ENCODE assay signal across 16 cellular contexts in genomic region chrX:71617742-71618141, GRCh38. TPM values are rescaled to one million over a fixed set of nuclear protein-coding genes. Genes with fewer than 3 reads are reported as not detected.
A peak's percentile ranks its signal among the peaks of the same experiment; 100 is the strongest.
DNase-seq lines count a peak whose midpoint lies in the region; ATAC-seq and TF ChIP-seq lines count a peak whose summit lies in the region.
"Had no signal": no experiment of that assay in that cellular context is flagged by ENCODE, and none has a peak within 500 bp of the region (broad histone marks: within the 10 kb centered on the region; RNA-seq: fewer than 3 reads in every experiment).

No MANE protein-coding gene starts in this region.

- CTCF ChIA-PET in CD4-positive, alpha-beta T cell (lab: Charles Lee): interaction anchor here (0.8 kb wide), 1 partner anchor 19 kb away, joined by 3 read pairs; no protein-coding TSS in a partner anchor

- no peak for ATAC-seq in CD4-positive, alpha-beta T cell (ENCODE audit: poor library complexity)
- peak; percentile 1 for ATAC-seq in GM18907 (IDR thresholded peaks at IDR 0.05; ENCODE audit: unreplicated experiment)
- no peak for ATAC-seq in activated naive CD4-positive, alpha-beta T cell treated with anti-CD3 and anti-CD28 coated beads, Interleukin-2, amount 50 U/mL, for 72 hours
- no peak for ATAC-seq in naive thymus-derived CD8-positive, alpha-beta T cell
- no peak for ATAC-seq in HG03520 (IDR thresholded peaks at IDR 0.05; ENCODE audit: unreplicated experiment)

- no peaks in the 10 kb centered on the region for H3K9me3 ChIP-seq in CD4-positive, alpha-beta T cell (ENCODE audit: control insufficient read depth, low read length)
- no peaks in the 10 kb centered on the region for H3K9me3 ChIP-seq in sigmoid colon
- H3K9me3 ChIP-seq: breast epithelium had no signal

- peak overlapping the region; percentile 89 for H3K4me3 Mint-ChIP-seq in CD4-positive, alpha-beta T cell
- peak overlapping the region; percentile 83 to 95 (median 86) for H3K4me3 Mint-ChIP-seq in naive thymus-derived CD8-positive, alpha-beta T cell
- H3K4me3 Mint-ChIP-seq: nephron progenitor cell had no signal

- peaks cover 38% of the 10 kb centered on the region for H3K36me3 Mint-ChIP-seq in CD4-positive, alpha-beta T cell (ENCODE audit: low read depth)
- H3K36me3 Mint-ChIP-seq in activated naive CD4-positive, alpha-beta T cell treated with anti-CD3 and anti-CD28 coated beads, Interleukin-2, amount 50 U/mL, for 72 hours: peaks cover 30 to 42% of the 10 kb centered on the region in 2 donors
- H3K36me3 Mint-ChIP-seq in naive thymus-derived CD8-positive, alpha-beta T cell: peaks cover 3 to 30% (median 10%) of the 10 kb centered on the region in 3 donors

- H3K4me1 Mint-ChIP-seq in CD4-positive, alpha-beta T cell (ENCODE audit: low read depth): peaks cover 65% of the 10 kb centered on the region
- H3K4me1 Mint-ChIP-seq in naive thymus-derived CD8-positive, alpha-beta T cell: peaks cover 22 to 69% (median 68%) of the 10 kb centered on the region in 4 donors

- no peaks in the 10 kb centered on the region for H3K27me3 Mint-ChIP-seq in CD4-positive, alpha-beta T cell
- H3K27me3 Mint-ChIP-seq in naive thymus-derived CD8-positive, alpha-beta T cell: no peaks in the 10 kb centered on the region

- no peak overlapping the region for H3K4me3 ChIP-seq in sigmoid colon
- H3K4me3 ChIP-seq: breast epithelium had no signal

- no peaks in the 10 kb centered on the region for H3K9me3 Mint-ChIP-seq in CD4-positive, alpha-beta T cell
- H3K9me3 Mint-ChIP-seq in activated naive CD4-positive, alpha-beta T cell treated with anti-CD3 and anti-CD28 coated beads, Interleukin-2, amount 50 U/mL, for 72 hours: no peaks in the 10 kb centered on the region
- H3K9me3 Mint-ChIP-seq in naive thymus-derived CD8-positive, alpha-beta T cell: no peaks in the 10 kb centered on the region

- peaks cover 0 to 17% (median 0%) of the 10 kb centered on the region in 4 donors for H3K36me3 ChIP-seq in sigmoid colon
- H3K36me3 ChIP-seq: breast epithelium had no signal

- POLR2A ChIA-PET in CD4-positive, alpha-beta T cell (lab: Charles Lee): interaction anchor here (1.4 to 2.4 kb wide), 3 partner anchors 9 to 18 kb away, joined by 4 to 14 read pairs (median 4); no protein-coding TSS in a partner anchor
- POLR2A ChIA-PET in naive thymus-derived CD8-positive, alpha-beta T cell (lab: Charles Lee): interaction anchor here (1.2 to 5.0 kb wide), 9 partner anchors 8 to 104 kb away, joined by 3 to 33 read pairs (median 4); partner anchors contain the start of gene OGT

- 25 to 59% methylated on average over 8 of the region's 8 CpGs for WGBS in sigmoid colon, 2 donors

- TF ChIP-seq EP300 in sigmoid colon (IDR thresholded peaks at IDR 0.05): no peak

- no peaks in the 10 kb centered on the region for H3K27me3 ChIP-seq in CD4-positive, alpha-beta T cell (ENCODE audit: control insufficient read depth, insufficient read depth, low read length)
- no peaks in the 10 kb centered on the region for H3K27me3 ChIP-seq in sigmoid colon

- TF ChIP-seq CTCF in CD4-positive, alpha-beta T cell (IDR thresholded peaks at IDR 0.05): no peak
- TF ChIP-seq CTCF in sigmoid colon (IDR thresholded peaks at IDR 0.05): no peak

- H3K27ac ChIP-seq in CD4-positive, alpha-beta T cell (ENCODE audit: low read depth, low read length): peak overlapping the region; percentile 27
- no peak overlapping the region for H3K27ac ChIP-seq in sigmoid colon
- H3K27ac ChIP-seq: breast epithelium had no signal

- intact Hi-C loops in CD4-positive, alpha-beta T cell (cut with DNase I, micrococcal nuclease): no loop called here
- intact Hi-C loops in sigmoid colon (cut with DNase I): no loop called here

- TF ChIP-seq POLR2A in sigmoid colon (IDR thresholded peaks at IDR 0.05): no peak

- peaks cover 0 to 14% (median 10%) of the 10 kb centered on the region in 4 donors for H3K4me1 ChIP-seq in sigmoid colon
- H3K4me1 ChIP-seq: breast epithelium had no signal

- DNase-seq in CD4-positive, alpha-beta T cell: no peak
- DNase-seq in activated naive CD4-positive, alpha-beta T cell treated with anti-CD3 and anti-CD28 coated beads, Interleukin-2, amount 50 U/mL, for 72 hours (ENCODE audit: low spot score in 2 of 2): no peak
- DNase-seq in naive thymus-derived CD8-positive, alpha-beta T cell: no peak
- DNase-seq in sigmoid colon (no peak), D341Med (ENCODE audit: low spot score) (no peak), DMS79 treated with DMSO at 0.1 percent for 48 hours (lab: John Stamatoyannopoulos, UW) (no peak)
- DNase-seq: C1 segment of cervical spinal cord, glutamatergic neuron, kidney glomerular epithelial cell, NCI-H1417 treated with DMSO at 0.1 percent for 48 hours, NCI-H524 treated with DMSO at 0.1 percent for 48 hours, nephron progenitor cell, retina had no signal

- peak overlapping the region; percentile 93 for H3K27ac Mint-ChIP-seq in CD4-positive, alpha-beta T cell
- peak overlapping the region; percentile 96 to 99 for H3K27ac Mint-ChIP-seq in activated naive CD4-positive, alpha-beta T cell treated with anti-CD3 and anti-CD28 coated beads, Interleukin-2, amount 50 U/mL, for 72 hours
- H3K27ac Mint-ChIP-seq in naive thymus-derived CD8-positive, alpha-beta T cell: peak overlapping the region; percentile 80 to 96 (median 92)
- H3K27ac Mint-ChIP-seq: nephron progenitor cell had no signal

RNA-seq across cellular contexts. Expression of gene CXCR3, which starts 0.6 kb away (rescaled TPM):
- total RNA-seq in CD4-positive, alpha-beta T cell: 10 to 100 TPM; 19.5 to 22.0 TPM
- 10 to 100 TPM in 1 of 2 donors, 1 to 10 TPM in 1; 6.8 to 43.0 TPM for total RNA-seq in activated naive CD4-positive, alpha-beta T cell treated with anti-CD3 and anti-CD28 coated beads, Interleukin-2, amount 50 U/mL, for 72 hours
- 10 to 100 TPM; 10.4 to 10.5 TPM for total RNA-seq in naive thymus-derived CD8-positive, alpha-beta T cell
- polyA plus RNA-seq in naive thymus-derived CD8-positive, alpha-beta T cell: 10 to 100 TPM; 23.5 to 34.7 (median 33.6) TPM
- total RNA-seq in sigmoid colon: not detected
- polyA plus RNA-seq in sigmoid colon: 1 to 10 TPM in 1 of 3 donors, under 1 TPM in 2; 0.60 to 6.5 (median 0.69) TPM
- total RNA-seq: breast epithelium had no signal

RNA-seq across cellular contexts. Expression of gene GCNA, which starts 39.5 kb away (rescaled TPM):
- 1 to 10 TPM; 1.7 to 2.3 TPM for total RNA-seq in CD4-positive, alpha-beta T cell
- total RNA-seq in activated naive CD4-positive, alpha-beta T cell treated with anti-CD3 and anti-CD28 coated beads, Interleukin-2, amount 50 U/mL, for 72 hours: 1 to 10 TPM; 4.1 to 6.0 TPM
- total RNA-seq in naive thymus-derived CD8-positive, alpha-beta T cell: 10 to 100 TPM; 11.6 to 12.1 TPM
- polyA plus RNA-seq in naive thymus-derived CD8-positive, alpha-beta T cell: 1 to 10 TPM in 1 of 3 donors, under 1 TPM in 2; 0.34 to 1.3 (median 0.77) TPM
- 1 to 10 TPM; 1.4 to 5.0 (median 3.9) TPM for total RNA-seq in sigmoid colon
- 1 to 10 TPM in 1 of 3 donors, under 1 TPM in 2; 0.60 to 1.5 (median 0.69) TPM for polyA plus RNA-seq in sigmoid colon

Comparison
In these comparisons a context has a peak if more than half of its experiments do, and no peak if none do; other contexts are left out.
1. RNA of gene CXCR3, which starts 0.6 kb away (total RNA-seq): 6.8 to 43.0 TPM in activated naive CD4-positive, alpha-beta T cell treated with anti-CD3 and anti-CD28 coated beads, Interleukin-2, amount 50 U/mL, for 72 hours, 19.5 to 22.0 TPM in CD4-positive, alpha-beta T cell and 10.4 to 10.5 TPM in naive thymus-derived CD8-positive, alpha-beta T cell; not detected in sigmoid colon; every median in the first group is over 4 times any median in the second.
2. Peak in every context shown above with its lines, with median percentiles within 50 percentile points of each other: H3K27ac Mint-ChIP-seq.